9 cellular contexts compared by ENCODE assay signal in the genomic region with DNA sequence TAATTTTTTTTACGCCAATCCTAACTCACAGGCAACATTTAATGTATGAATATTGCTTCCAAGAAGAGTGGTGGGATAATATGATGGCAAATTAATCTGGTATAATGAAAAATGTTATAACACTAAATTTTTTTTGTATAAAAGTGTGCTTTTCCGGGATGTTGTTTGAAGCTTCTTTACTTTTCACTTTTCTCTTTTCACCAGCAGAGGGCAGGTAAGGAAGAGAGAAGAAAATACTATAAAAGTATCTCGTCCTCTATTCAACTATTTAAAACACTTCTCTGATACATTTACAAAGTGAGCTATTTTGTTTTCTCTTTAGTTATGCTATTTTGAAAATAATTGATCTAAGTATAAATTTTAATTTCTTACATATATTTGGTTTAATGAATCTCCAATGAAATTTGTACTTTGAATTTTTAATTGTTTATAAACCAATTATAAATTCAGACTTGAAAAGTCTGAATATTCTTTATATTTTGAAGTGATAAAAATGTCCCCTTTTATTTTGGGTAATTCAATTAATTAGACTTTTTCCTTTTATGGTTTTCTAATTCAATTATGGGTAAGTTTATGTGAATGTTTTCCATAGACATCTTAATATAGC. TPM values are rescaled to one million over a fixed set of nuclear protein-coding genes. Genes with fewer than 3 reads are reported as not detected.
DNase-seq lines count a peak whose midpoint lies in the region; ATAC-seq and TF ChIP-seq lines count a peak whose summit lies in the region.
"Had no signal": no experiment of that assay in that cellular context is flagged by ENCODE, and none has a peak within 500 bp of the region (broad histone marks: within the 10 kb centered on the region; RNA-seq: fewer than 3 reads in every experiment).

No MANE protein-coding gene starts in this region.

- no peaks in the 10 kb centered on the region for H3K36me3 ChIP-seq in adipocyte (ENCODE audit: control insufficient read depth, insufficient read depth, low read length, severe bottlenecking)
- H3K36me3 ChIP-seq: BLaER1 treated with 17β-estradiol and CSF1 and Interleukin-3, amounts not matched to agents 10 nM and 100 nM had no signal

- peak; percentile 66 for ATAC-seq in left lobe of liver
- no peak for ATAC-seq in GM21447 (IDR thresholded peaks at IDR 0.05; ENCODE audit: unreplicated experiment)
- ATAC-seq in GM19397 (IDR thresholded peaks at IDR 0.05; ENCODE audit: unreplicated experiment) = no peak

- H3K27me3 ChIP-seq in adipocyte (replicated peaks; ENCODE audit: control insufficient read depth, insufficient read depth, low read length) = no peaks in the 10 kb centered on the region
- H3K27me3 ChIP-seq: BLaER1 treated with 17β-estradiol and CSF1 and Interleukin-3, amounts not matched to agents 10 nM and 100 nM had no signal

- no peak overlapping the region for H3K4me3 ChIP-seq in LNCaP clone FGC (ENCODE audit: low read depth, low read length)
- H3K4me3 ChIP-seq in adipocyte (ENCODE audit: low read length) = no peak overlapping the region
- H3K4me3 ChIP-seq: BLaER1 treated with 17β-estradiol and CSF1 and Interleukin-3, amounts not matched to agents 10 nM and 100 nM had no signal

- peak; percentile 11 for DNase-seq in NCI-H146 (lab: John Stamatoyannopoulos, UW)
- no peak for DNase-seq in NCI-H146 treated with DMSO at 0.1 percent for 48 hours (lab: John Stamatoyannopoulos, UW; ENCODE audit: unreplicated experiment)
- no peak for DNase-seq in LNCaP clone FGC (ENCODE audit: low read depth)
- DNase-seq in adipocyte (ENCODE audit: low read depth) = peak; percentile 83
- DNase-seq in left lobe of liver (ENCODE audit: low spot score) = no peak
- DNase-seq in NCI-H1436 treated with DMSO at 0.1 percent for 48 hours (lab: John Stamatoyannopoulos, UW) = no peak

- H3K9ac ChIP-seq in adipocyte (ENCODE audit: low read length) = no peak overlapping the region
- H3K9ac ChIP-seq: BLaER1 treated with 17β-estradiol and CSF1 and Interleukin-3, amounts not matched to agents 10 nM and 100 nM had no signal

- no peaks in the 10 kb centered on the region for H3K9me3 ChIP-seq in adipocyte (ENCODE audit: control insufficient read depth, low read length)

- peaks cover 9% of the 10 kb centered on the region for H3K4me1 ChIP-seq in adipocyte (ENCODE audit: control insufficient read depth, insufficient read depth, low read length)
- H3K4me1 ChIP-seq: BLaER1 treated with 17β-estradiol and CSF1 and Interleukin-3, amounts not matched to agents 10 nM and 100 nM had no signal

- TF ChIP-seq CTCF in LNCaP clone FGC (IDR thresholded peaks at IDR 0.05; ENCODE audit: control insufficient read depth, extremely low read depth, insufficient read depth) = peak; percentile 43

RNA-seq across cellular contexts. Expression of gene CFTR, which starts 20.7 kb away (rescaled TPM):
- total RNA-seq in left lobe of liver = 1.1 TPM

RNA-seq across cellular contexts. Expression of gene ASZ1, which starts 31.8 kb away (rescaled TPM):
- total RNA-seq in left lobe of liver = not detected

Comparison
In these comparisons a context has a peak if more than half of its experiments do, and no peak if none do; other contexts are left out.
1. DNase-seq: peak in NCI-H146 (single experiment) and adipocyte (single experiment); none in NCI-H146 treated with DMSO at 0.1 percent for 48 hours (single experiment), LNCaP clone FGC (single experiment), left lobe of liver (single experiment) and NCI-H1436 treated with DMSO at 0.1 percent for 48 hours (single experiment).